ENCODE assay signal across 9 cellular contexts in the genomic region with DNA sequence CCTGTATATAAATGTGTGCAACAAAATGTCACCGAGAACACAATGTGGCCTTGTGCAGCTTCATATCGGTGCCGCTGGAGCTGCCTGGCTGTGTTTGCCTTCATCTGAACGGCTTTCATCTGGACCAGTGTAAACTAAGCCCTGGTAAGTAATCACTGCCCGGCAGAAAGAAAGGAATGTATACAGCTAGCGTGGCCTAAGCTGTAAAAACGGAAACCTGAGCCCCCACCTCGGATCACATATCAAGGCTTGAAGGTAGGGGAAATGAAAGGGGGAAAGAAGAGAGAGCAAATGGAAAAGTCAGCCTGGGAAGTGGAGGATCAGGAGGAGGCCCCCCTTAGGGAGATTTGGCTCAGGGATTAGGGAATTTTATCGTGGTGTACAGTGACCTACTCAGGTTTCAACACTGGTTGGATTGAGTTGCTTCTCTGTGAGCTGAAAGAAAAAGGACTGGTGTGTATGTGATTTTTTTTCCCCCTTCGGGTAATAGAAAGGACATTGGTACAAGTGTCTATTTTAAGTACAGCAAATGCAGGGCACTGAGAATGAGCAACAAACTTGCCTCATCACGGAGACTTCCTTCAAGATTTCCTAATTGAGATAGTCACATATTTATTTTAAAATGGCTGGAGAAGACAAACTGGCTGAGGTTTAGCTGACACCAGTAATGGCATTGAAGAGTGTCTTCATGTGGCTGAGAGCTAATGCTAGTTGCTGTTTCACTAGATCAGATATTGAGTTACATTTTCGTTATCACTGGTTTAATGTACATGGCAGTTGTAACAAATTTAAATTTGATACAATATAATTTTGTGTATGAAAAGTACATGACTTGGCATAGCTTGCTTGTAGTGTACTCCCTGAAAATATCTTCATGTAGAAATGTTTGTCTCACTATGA. TPM values are rescaled to one million over a fixed set of nuclear protein-coding genes. Genes with fewer than 3 reads are reported as not detected.
DNase-seq lines count a peak whose midpoint lies in the region; ATAC-seq and TF ChIP-seq lines count a peak whose summit lies in the region.
"Had no signal": no experiment of that assay in that cellular context is flagged by ENCODE, and none has a peak within 500 bp of the region (broad histone marks: within the 10 kb centered on the region; RNA-seq: fewer than 3 reads in every experiment).

No MANE protein-coding gene starts in this region.

- H3F3A ChIP-seq in Loucy (ENCODE audit: low read depth) (peaks cover 2% of the 10 kb centered on the region; the same call in 1 of the 2 replicates), smooth muscle cell (ENCODE audit: low read depth) (no peaks in the 10 kb centered on the region)

- no peak overlapping the region for H2AFZ ChIP-seq in Loucy (ENCODE audit: low read length)
- H2AFZ ChIP-seq in smooth muscle cell (ENCODE audit: low read depth), result peak overlapping the region; percentile 81

- POLR2A ChIA-PET in activated CD4-positive, alpha-beta memory T cell treated with anti-CD3 and anti-CD28 coated beads, Interleukin-2, amount 10 ng/mL, durations not matched to agents 7 days and 5 days (lab: Charles Lee), result no interaction called here

- H3K4me3 ChIP-seq in Loucy (ENCODE audit: low read length, poor library complexity, severe bottlenecking) (peak overlapping the region; percentile 89), left ventricle myocardium inferior (peak overlapping the region; percentile 93), smooth muscle cell (peak overlapping the region; percentile 86)

- peaks cover 36% of the 10 kb centered on the region for H3K27me3 Mint-ChIP-seq in activated CD4-positive, alpha-beta memory T cell treated with anti-CD3 and anti-CD28 coated beads, Interleukin-2, amount 10 ng/mL, durations not matched to agents 7 days and 5 days
- H3K27me3 Mint-ChIP-seq in activated naive CD4-positive, alpha-beta T cell treated with anti-CD3 and anti-CD28 coated beads for 36 hours (ENCODE audit: low read depth), result peaks cover 32% of the 10 kb centered on the region

- H3K4me1 Mint-ChIP-seq in activated CD4-positive, alpha-beta memory T cell treated with anti-CD3 and anti-CD28 coated beads, Interleukin-2, amount 10 ng/mL, durations not matched to agents 7 days and 5 days, result peaks cover 20% of the 10 kb centered on the region
- peaks cover 10% of the 10 kb centered on the region for H3K4me1 Mint-ChIP-seq in activated naive CD4-positive, alpha-beta T cell treated with anti-CD3 and anti-CD28 coated beads for 36 hours (ENCODE audit: low read depth)

- H3K4me1 ChIP-seq in Loucy (ENCODE audit: insufficient read depth, low read length, poor library complexity, severe bottlenecking) (peaks cover 78% of the 10 kb centered on the region), left ventricle myocardium inferior (peaks cover 94% of the 10 kb centered on the region), smooth muscle cell (ENCODE audit: low read depth) (peaks cover 28% of the 10 kb centered on the region), foreskin keratinocyte (no peaks in the 10 kb centered on the region)

- H3K36me3 Mint-ChIP-seq in activated CD4-positive, alpha-beta memory T cell treated with anti-CD3 and anti-CD28 coated beads, Interleukin-2, amount 10 ng/mL, durations not matched to agents 7 days and 5 days (ENCODE audit: low read depth), result no peaks in the 10 kb centered on the region
- H3K36me3 Mint-ChIP-seq in activated naive CD4-positive, alpha-beta T cell treated with anti-CD3 and anti-CD28 coated beads for 36 hours (ENCODE audit: low read depth), result no peaks in the 10 kb centered on the region

- H3K9me3 ChIP-seq in Loucy (ENCODE audit: insufficient read depth, low read depth, low read length) (no peaks in the 10 kb centered on the region), left ventricle myocardium inferior (replicated peaks) (no peaks in the 10 kb centered on the region), smooth muscle cell (replicated peaks; ENCODE audit: low read depth) (no peaks in the 10 kb centered on the region)

- H3K27me3 ChIP-seq in Loucy (ENCODE audit: insufficient read depth, low read length, poor library complexity, severe bottlenecking), result no peaks in the 10 kb centered on the region
- H3K27me3 ChIP-seq in left ventricle myocardium inferior (ENCODE audit: low read depth), result no peaks in the 10 kb centered on the region
- H3K27me3 ChIP-seq in smooth muscle cell (ENCODE audit: low read depth), result peaks cover 10% of the 10 kb centered on the region
- peaks cover 93% of the 10 kb centered on the region for H3K27me3 ChIP-seq in foreskin keratinocyte

- CTCF ChIA-PET in activated CD4-positive, alpha-beta memory T cell treated with anti-CD3 and anti-CD28 coated beads, Interleukin-2, amount 10 ng/mL, durations not matched to agents 7 days and 5 days (lab: Charles Lee), result interaction anchor here (0.5 to 1.6 kb wide), 3 partner anchors 175 to 285 kb away, joined by 3 read pairs; no protein-coding TSS in a partner anchor
- CTCF ChIA-PET in activated naive CD4-positive, alpha-beta T cell treated with anti-CD3 and anti-CD28 coated beads for 36 hours (lab: Charles Lee), result no interaction called here

- H3K27ac ChIP-seq in left ventricle myocardium inferior (replicated peaks) (peak overlapping the region; percentile 88), smooth muscle cell (ENCODE audit: low read depth) (no peak overlapping the region), foreskin keratinocyte (no peak overlapping the region)

- DNase-seq in SK-MEL-5 (ENCODE audit: low read depth, low spot score) (peak; percentile 77), left ventricle myocardium inferior (no peak), smooth muscle cell (lab: John Stamatoyannopoulos, UW; ENCODE audit: unreplicated experiment) (no peak), foreskin keratinocyte (no peak)
- DNase-seq in activated CD4-positive, alpha-beta memory T cell treated with anti-CD3 and anti-CD28 coated beads, Interleukin-2, amount 10 ng/mL, durations not matched to agents 7 days and 5 days, result no peak
- DNase-seq in activated naive CD4-positive, alpha-beta T cell treated with anti-CD3 and anti-CD28 coated beads for 36 hours, result no peak

- no peaks in the 10 kb centered on the region for H3K9me2 ChIP-seq in Loucy (replicated peaks; ENCODE audit: low read depth, low read length)

- H3K79me2 ChIP-seq in Loucy (ENCODE audit: insufficient read depth, low read length), result peaks cover 77% of the 10 kb centered on the region
- peaks cover 4% of the 10 kb centered on the region for H3K79me2 ChIP-seq in smooth muscle cell (ENCODE audit: low read depth)

- in situ Hi-C loops in SK-MEL-5 (cut with HindIII; ENCODE audit: low pct_unique_long_range_greater_than_20kb, low sequenced_read_pairs), result no loop called here

- H3K36me3 ChIP-seq in Loucy (ENCODE audit: insufficient read depth, low read length) (no peaks in the 10 kb centered on the region), left ventricle myocardium inferior (no peaks in the 10 kb centered on the region), smooth muscle cell (ENCODE audit: low read depth) (no peaks in the 10 kb centered on the region)

- WGBS in smooth muscle cell (ENCODE audit: low lambda C conversion rate), result 26% methylated on average over 12 of the region's 12 CpGs

- H3K9ac ChIP-seq in Loucy (ENCODE audit: low read depth, low read length, poor library complexity, severe bottlenecking) (peak overlapping the region; percentile 89), smooth muscle cell (ENCODE audit: low read depth) (no peak overlapping the region)

- H3K4me2 ChIP-seq in Loucy (ENCODE audit: low read depth, low read length, poor library complexity, severe bottlenecking) (peak overlapping the region; percentile 93), smooth muscle cell (peak overlapping the region; percentile 96)

- no peak overlapping the region for H3K27ac Mint-ChIP-seq in activated CD4-positive, alpha-beta memory T cell treated with anti-CD3 and anti-CD28 coated beads, Interleukin-2, amount 10 ng/mL, durations not matched to agents 7 days and 5 days
- H3K27ac Mint-ChIP-seq in activated naive CD4-positive, alpha-beta T cell treated with anti-CD3 and anti-CD28 coated beads for 36 hours, result no peak overlapping the region

- TF ChIP-seq CTCF in Loucy (conservative IDR thresholded peaks at IDR 0.05; ENCODE audit: low read length), result no peak
- TF ChIP-seq CTCF in left ventricle myocardium inferior (IDR thresholded peaks at IDR 0.05; ENCODE audit: borderline replicate concordance), result no peak
- no peak for TF ChIP-seq CTCF in smooth muscle cell (IDR thresholded peaks at IDR 0.05; ENCODE audit: borderline replicate concordance, insufficient read depth, poor library complexity, severe bottlenecking)
- TF ChIP-seq CTCF in foreskin keratinocyte (conservative IDR thresholded peaks at IDR 0.05), result no peak

- peaks cover 8% of the 10 kb centered on the region for H4K20me1 ChIP-seq in Loucy (ENCODE audit: insufficient read depth, low read length, poor library complexity, severe bottlenecking)
- H4K20me1 ChIP-seq in smooth muscle cell (ENCODE audit: low read depth), result no peaks in the 10 kb centered on the region

- no peaks in the 10 kb centered on the region for H3K9me3 Mint-ChIP-seq in activated CD4-positive, alpha-beta memory T cell treated with anti-CD3 and anti-CD28 coated beads, Interleukin-2, amount 10 ng/mL, durations not matched to agents 7 days and 5 days
- H3K9me3 Mint-ChIP-seq in activated naive CD4-positive, alpha-beta T cell treated with anti-CD3 and anti-CD28 coated beads for 36 hours, result no peaks in the 10 kb centered on the region

- intact Hi-C loops in left ventricle myocardium inferior (cut with micrococcal nuclease), result no loop called here
- intact Hi-C loops in activated naive CD4-positive, alpha-beta T cell treated with anti-CD3 and anti-CD28 coated beads for 36 hours (cut with micrococcal nuclease), result no loop called here

- no peak overlapping the region for H3K4me3 Mint-ChIP-seq in activated CD4-positive, alpha-beta memory T cell treated with anti-CD3 and anti-CD28 coated beads, Interleukin-2, amount 10 ng/mL, durations not matched to agents 7 days and 5 days
- no peak overlapping the region for H3K4me3 Mint-ChIP-seq in activated naive CD4-positive, alpha-beta T cell treated with anti-CD3 and anti-CD28 coated beads for 36 hours

- ATAC-seq in foreskin keratinocyte (no peak), GM19455 (IDR thresholded peaks at IDR 0.05; ENCODE audit: unreplicated experiment) (no peak)

RNA-seq across cellular contexts. Expression of a gene that starts 3.5 kb away (rescaled TPM):
- total RNA-seq in SK-MEL-5 (2014; rRNA removed; shearing (Covaris generic)), result 1.6 and 2.4 TPM in 2 replicates
- polyA plus RNA-seq in SK-MEL-5 (2015; cell fraction: cytosol; rRNA removed), result 5.0 and 6.0 TPM in 2 replicates
- polyA plus RNA-seq in SK-MEL-5 (2015; cell fraction: nucleus; rRNA removed), result 7.5 and 8.4 TPM in 2 replicates
- 22.9 TPM for total RNA-seq in left ventricle myocardium inferior
- 0.67 and 3.0 TPM in 2 replicates for total RNA-seq in smooth muscle cell
- polyA plus RNA-seq in smooth muscle cell, result 2.7 and 4.0 TPM in 2 replicates
- not detected in 2 replicates for total RNA-seq in foreskin keratinocyte
- not detected in 2 replicates for polyA plus RNA-seq in foreskin keratinocyte
- total RNA-seq in activated CD4-positive, alpha-beta memory T cell treated with anti-CD3 and anti-CD28 coated beads, Interleukin-2, amount 10 ng/mL, durations not matched to agents 7 days and 5 days, result under 1 TPM; 0.33 to 0.38 TPM
- under 1 TPM; 0.25 to 0.26 TPM for total RNA-seq in activated naive CD4-positive, alpha-beta T cell treated with anti-CD3 and anti-CD28 coated beads for 36 hours
- polyA plus RNA-seq: keratinocyte had no signal

RNA-seq across cellular contexts. Expression of a gene that starts 34.0 kb away (rescaled TPM):
- total RNA-seq in SK-MEL-5 (2014; rRNA removed; shearing (Covaris generic)), result 12.6 and 14.0 TPM in 2 replicates
- 13.6 and 13.7 TPM in 2 replicates for polyA plus RNA-seq in SK-MEL-5 (2015; cell fraction: cytosol; rRNA removed)
- polyA plus RNA-seq in SK-MEL-5 (2015; cell fraction: nucleus; rRNA removed), result 6.9 and 12.9 TPM in 2 replicates
- 19.7 TPM for total RNA-seq in left ventricle myocardium inferior
- 15.5 and 21.6 TPM in 2 replicates for total RNA-seq in smooth muscle cell
- 12.1 and 12.8 TPM in 2 replicates for polyA plus RNA-seq in smooth muscle cell
- total RNA-seq in foreskin keratinocyte, result 12.0 and 13.1 TPM in 2 replicates
- polyA plus RNA-seq in foreskin keratinocyte, result 8.7 and 9.2 TPM in 2 replicates
- total RNA-seq in activated CD4-positive, alpha-beta memory T cell treated with anti-CD3 and anti-CD28 coated beads, Interleukin-2, amount 10 ng/mL, durations not matched to agents 7 days and 5 days, result 10 to 100 TPM; 11.5 to 11.8 TPM
- total RNA-seq in activated naive CD4-positive, alpha-beta T cell treated with anti-CD3 and anti-CD28 coated beads for 36 hours, result 10 to 100 TPM; 10.5 to 11.3 TPM
